ENCODE assay signal across 10 cellular contexts in genomic region chr22:39299829-39300178, GRCh38. TPM values are rescaled to one million over a fixed set of nuclear protein-coding genes. Genes with fewer than 3 reads are reported as not detected.
DNase-seq lines count a peak whose midpoint lies in the region; ATAC-seq and TF ChIP-seq lines count a peak whose summit lies in the region.
"Had no signal": no experiment of that assay in that cellular context is flagged by ENCODE, and none has a peak within 500 bp of the region (broad histone marks: within the 10 kb centered on the region; RNA-seq: fewer than 3 reads in every experiment).

No MANE protein-coding gene starts in this region.

- TF ChIP-seq CTCF in DOHH2 (IDR thresholded peaks at IDR 0.05; ENCODE audit: low read depth, low read length, poor library complexity, severe bottlenecking): no peak
- no peak for TF ChIP-seq CTCF in NB4 (IDR thresholded peaks at IDR 0.05; ENCODE audit: low read depth, low read length)
- TF ChIP-seq CTCF in gastroesophageal sphincter (IDR thresholded peaks at IDR 0.05): no peak
- no peak for TF ChIP-seq CTCF in osteocyte (IDR thresholded peaks at IDR 0.05)
- no peak for TF ChIP-seq CTCF in brain microvascular endothelial cell (IDR thresholded peaks at IDR 0.05; ENCODE audit: low read depth, low read length, missing control alignments)
- no peak for TF ChIP-seq CTCF in testis (IDR thresholded peaks at IDR 0.05)

- no peaks in the 10 kb centered on the region for H3K27me3 Mint-ChIP-seq in osteocyte (ENCODE audit: unreplicated experiment)

- H3K79me2 ChIP-seq in DOHH2 (ENCODE audit: control insufficient read depth, low read length): no peaks in the 10 kb centered on the region

- H3K4me3 ChIP-seq in DOHH2 (ENCODE audit: low read length): peak overlapping the region; percentile 62
- H3K4me3 ChIP-seq in NB4 (ENCODE audit: low read depth, low read length): no peak overlapping the region
- H3K4me3 ChIP-seq in gastroesophageal sphincter: peak overlapping the region in 1 of 2 donors; percentile 3
- H3K4me3 ChIP-seq in brain microvascular endothelial cell (ENCODE audit: low read depth, low read length): no peak overlapping the region
- no peak overlapping the region for H3K4me3 ChIP-seq in testis

- H3K4me2 ChIP-seq in DOHH2 (ENCODE audit: low read length): peak overlapping the region; percentile 82

- H3K36me3 ChIP-seq in DOHH2 (ENCODE audit: control insufficient read depth, low read length) (no peaks in the 10 kb centered on the region), gastroesophageal sphincter (no peaks in the 10 kb centered on the region), brain microvascular endothelial cell (replicated peaks) (no peaks in the 10 kb centered on the region), testis (ENCODE audit: low read depth, missing control alignments) (no peaks in the 10 kb centered on the region)
- H3K36me3 ChIP-seq: WERI-Rb-1 had no signal

- no peaks in the 10 kb centered on the region; the same call in 1 of the 2 replicates for H4K20me1 ChIP-seq in DOHH2 (ENCODE audit: control insufficient read depth, insufficient read depth, low read depth, low read length)

- H3K27me3 ChIP-seq in DOHH2 (ENCODE audit: control insufficient read depth, low read length): no peaks in the 10 kb centered on the region
- peaks cover 5% of the 10 kb centered on the region for H3K27me3 ChIP-seq in gastroesophageal sphincter
- no peaks in the 10 kb centered on the region for H3K27me3 ChIP-seq in brain microvascular endothelial cell (replicated peaks)
- H3K27me3 ChIP-seq in testis: no peaks in the 10 kb centered on the region

- no peaks in the 10 kb centered on the region for H3K9me2 ChIP-seq in DOHH2 (replicated peaks; ENCODE audit: control insufficient read depth, low read length)

- H3K4me1 Mint-ChIP-seq in osteocyte (ENCODE audit: unreplicated experiment): peaks cover 67% of the 10 kb centered on the region

- peak overlapping the region; percentile 59 for H3K27ac ChIP-seq in DOHH2 (ENCODE audit: low read depth, low read length)
- peak overlapping the region in 3 of 4 donors; percentile 44 to 72 (median 69) for H3K27ac ChIP-seq in gastroesophageal sphincter
- H3K27ac ChIP-seq in brain microvascular endothelial cell: no peak overlapping the region
- peak overlapping the region in 1 of 2 donors; percentile 53 for H3K27ac ChIP-seq in testis
- H3K27ac ChIP-seq: WERI-Rb-1 had no signal

- in situ Hi-C loops in G401 (cut with HindIII; ENCODE audit: low sequenced_read_pairs) (no loop called here), brain microvascular endothelial cell (cut with HindIII; ENCODE audit: low pct_ligation_motif_present, low sequenced_read_pairs) (no loop called here)

- peak overlapping the region; percentile 76 for H3K27ac Mint-ChIP-seq in osteocyte (ENCODE audit: unreplicated experiment)

- H3K9me3 ChIP-seq in DOHH2 (ENCODE audit: control insufficient read depth, insufficient read depth, low read length) (no peaks in the 10 kb centered on the region), gastroesophageal sphincter (no peaks in the 10 kb centered on the region), testis (no peaks in the 10 kb centered on the region)

- TF ChIP-seq POLR2A in NB4 (IDR thresholded peaks at IDR 0.05; ENCODE audit: extremely low read depth, insufficient read length): no peak
- TF ChIP-seq POLR2A in gastroesophageal sphincter (IDR thresholded peaks at IDR 0.05): peak in 1 of 2 donors; percentile 26
- no peak for TF ChIP-seq POLR2A in testis (IDR thresholded peaks at IDR 0.05)

- WGBS in gastroesophageal sphincter (ENCODE audit: low coverage in 1 of 2), 2 donors: 34% methylated on average over 4 of the region's 6 CpGs; no CpG with 5 or more reads in 1 of the 2 donors
- 76 to 84% methylated on average over 5 to 6 of the region's 6 CpGs for WGBS in testis, 2 donors

- peaks cover 64% of the 10 kb centered on the region for H3K4me1 ChIP-seq in DOHH2 (ENCODE audit: control insufficient read depth, low read length)
- peaks cover 0 to 42% (median 24%) of the 10 kb centered on the region in 3 donors for H3K4me1 ChIP-seq in gastroesophageal sphincter
- peaks cover 30% of the 10 kb centered on the region for H3K4me1 ChIP-seq in testis

- H3K9me3 Mint-ChIP-seq in osteocyte (ENCODE audit: unreplicated experiment): no peaks in the 10 kb centered on the region

- ATAC-seq in gastroesophageal sphincter: peak; percentile 35

- peaks cover 14% of the 10 kb centered on the region for H3F3A ChIP-seq in DOHH2 (ENCODE audit: control insufficient read depth, insufficient read depth)

- no peak overlapping the region for H3K4me3 Mint-ChIP-seq in osteocyte (ENCODE audit: unreplicated experiment)

- intact Hi-C loops in testis (cut with DNase I; ENCODE audit: low total_unique reads): no loop called here

- no peaks in the 10 kb centered on the region for H3K36me3 Mint-ChIP-seq in osteocyte (ENCODE audit: unreplicated experiment)

- no peak for TF ChIP-seq EP300 in gastroesophageal sphincter (IDR thresholded peaks at IDR 0.05)

- peak; percentile 67 for DNase-seq in NB4 (ENCODE audit: low read depth)
- no peak for DNase-seq in osteocyte (ENCODE audit: extremely low spot score, unreplicated experiment)
- no peak for DNase-seq in G401 (ENCODE audit: low spot score)
- DNase-seq in Ammon's horn (ENCODE audit: low spot score): no peak
- no peak for DNase-seq in brain microvascular endothelial cell
- no peak for DNase-seq in testis
- DNase-seq: NCI-H446, WERI-Rb-1 had no signal

RNA-seq across cellular contexts. Expression of gene RPL3, which starts 19.6 kb away (rescaled TPM):
- 1,000 to 10,000 TPM; 1,539 to 2,425 (median 1,793) TPM for total RNA-seq in gastroesophageal sphincter
- 1,770 and 1,792 TPM in 2 replicates for total RNA-seq in osteocyte
- 6,349 and 7,167 TPM in 2 replicates for total RNA-seq in G401 (2014; rRNA removed; shearing (Covaris generic))
- total RNA-seq in testis: 1,000 to 10,000 TPM; 1,087 to 2,075 TPM
- 2,042 TPM for polyA plus RNA-seq in testis (ENCODE audit: insufficient read depth, low read depth, low replicate concordance)

RNA-seq across cellular contexts. Expression of gene SYNGR1, which starts 50.0 kb away (rescaled TPM):
- total RNA-seq in gastroesophageal sphincter: 10 to 100 TPM; 13.3 to 34.2 (median 20.1) TPM
- 24.0 and 26.6 TPM in 2 replicates for total RNA-seq in osteocyte
- 48.0 and 67.0 TPM in 2 replicates for total RNA-seq in G401 (2014; rRNA removed; shearing (Covaris generic))
- total RNA-seq in testis: 10 to 100 TPM; 20.4 to 32.5 TPM
- 46.8 TPM for polyA plus RNA-seq in testis (ENCODE audit: insufficient read depth, low read depth, low replicate concordance)

RNA-seq across cellular contexts. Expression of gene PDGFB, which starts 55.0 kb away (rescaled TPM):
- 10 to 100 TPM in 3 of 4 donors, 1 to 10 TPM in 1; 7.1 to 27.9 (median 15.1) TPM for total RNA-seq in gastroesophageal sphincter
- total RNA-seq in osteocyte: 16.8 and 20.0 TPM in 2 replicates
- 5.0 and 17.1 TPM in 2 replicates for total RNA-seq in G401 (2014; rRNA removed; shearing (Covaris generic))
- total RNA-seq in testis: 10 to 100 TPM in 1 of 2 donors, 1 to 10 TPM in 1; 9.8 to 13.3 TPM
- polyA plus RNA-seq in testis (ENCODE audit: insufficient read depth, low read depth, low replicate concordance): 7.7 TPM
